ENCODE assay signal across 8 cellular contexts in genomic region chr14:102139248-102140026, GRCh38. TPM values are rescaled to one million over a fixed set of nuclear protein-coding genes. Genes with fewer than 3 reads are reported as not detected.
DNase-seq lines count a peak whose midpoint lies in the region; ATAC-seq and TF ChIP-seq lines count a peak whose summit lies in the region.

Gene WDR20, plus strand, starts transcription at chr14:102139897. Its CDS starts 27 bp downstream, at chr14:102139924.

- peaks cover 15% of the 10 kb centered on the region for H3K4me1 Mint-ChIP-seq in memory B cell

- peak within 1 kb of the TSS; percentile 94 for H3K27ac Mint-ChIP-seq in memory B cell

- H3K36me3 Mint-ChIP-seq in memory B cell: no peaks in the 10 kb centered on the region

- no peaks in the 10 kb centered on the region for H3K9me3 Mint-ChIP-seq in memory B cell

- H3K4me3 Mint-ChIP-seq in memory B cell: peak within 1 kb of the TSS; percentile 99

- no peaks in the 10 kb centered on the region for H3K9me3 ChIP-seq in effector memory CD4-positive, alpha-beta T cell (ENCODE audit: control insufficient read depth, low read length)

- no peaks in the 10 kb centered on the region for H3K27me3 Mint-ChIP-seq in memory B cell

- H3K36me3 ChIP-seq in effector memory CD4-positive, alpha-beta T cell (ENCODE audit: control insufficient read depth, insufficient read depth, low read length): no peaks in the 10 kb centered on the region

- no peaks in the 10 kb centered on the region for H3K27me3 ChIP-seq in effector memory CD4-positive, alpha-beta T cell (replicated peaks; ENCODE audit: control insufficient read depth, insufficient read depth, low read length, poor library complexity, severe bottlenecking)

- H3K27ac ChIP-seq in effector memory CD4-positive, alpha-beta T cell (ENCODE audit: insufficient read depth, low read length, poor library complexity, severe bottlenecking): peak within 1 kb of the TSS; percentile 91

- ATAC-seq in memory B cell (ENCODE audit: low read depth): peak; percentile 90

- DNase-seq in COR-L47 (lab: John Stamatoyannopoulos, UW) (peak; percentile 99), GM20000 (ENCODE audit: low spot score) (peak; percentile 100), HT-29 (ENCODE audit: low spot score) (peak; percentile 94), memory B cell (ENCODE audit: low spot score in 2 of 2) (peak; percentile 98 to 99)
- peak; percentile 100 for DNase-seq in NK-92 treated with Interleukin-12 subunit alpha and Interleukin-12 subunit beta, amount 100 ng/mL, for 24 hours (lab: John Stamatoyannopoulos, UW)
- DNase-seq in activated CD8-positive, alpha-beta memory T cell treated with anti-CD3 and anti-CD28 coated beads for 24 hours: peak; percentile 100
- DNase-seq in effector memory CD4-positive, alpha-beta T cell: peak; percentile 99
- DNase-seq in stimulated activated CD8-positive, alpha-beta memory T cell treated with anti-CD3 and anti-CD28 coated beads, Interleukin-12 subunit alpha, Interleukin-12 subunit beta, amount 100 ng/mL, for 24 hours (ENCODE audit: extremely low read depth): peak; percentile 96

- peak; percentile 1 for TF ChIP-seq CTCF in GM20000 (IDR thresholded peaks at IDR 0.05; ENCODE audit: extremely low read depth, missing control alignments)

- H3K4me1 ChIP-seq in effector memory CD4-positive, alpha-beta T cell (ENCODE audit: control insufficient read depth, insufficient read depth, low read length, poor library complexity, severe bottlenecking): peaks cover 4% of the 10 kb centered on the region

- peak within 1 kb of the TSS; percentile 99 for H3K4me3 ChIP-seq in effector memory CD4-positive, alpha-beta T cell (ENCODE audit: insufficient read depth, low read depth, low read length, poor library complexity, severe bottlenecking)

RNA-seq across cellular contexts. Expression of gene WDR20, which starts in this region (rescaled TPM):
- total RNA-seq in HT-29 (2014; rRNA removed; shearing (Covaris generic)): 7.3 and 9.8 TPM in 2 replicates

Comparison
In these comparisons a context has a peak if more than half of its experiments do, and no peak if none do; other contexts are left out.
1. Peak in every context shown above with its lines: DNase-seq, ATAC-seq, H3K4me3 ChIP-seq and H3K27ac ChIP-seq.